In genomic region chr9:115777610-115778009, GRCh38 we compare ENCODE assay signal across 16 cellular contexts.
DNase-seq lines count a peak whose midpoint lies in the region; ATAC-seq and TF ChIP-seq lines count a peak whose summit lies in the region.
"Had no signal": no experiment of that assay in that cellular context is flagged by ENCODE, and none has a peak within 500 bp of the region (broad histone marks: within the 10 kb centered on the region; RNA-seq: fewer than 3 reads in every experiment).

No MANE protein-coding gene starts in this region.

- TF ChIP-seq CTCF in DND-41 (IDR thresholded peaks at IDR 0.05; ENCODE audit: borderline replicate concordance, extremely low read depth, low read length, poor library complexity, severe bottlenecking): no peak
- no peak for TF ChIP-seq CTCF in MM.1S (IDR thresholded peaks at IDR 0.05; ENCODE audit: low read length)
- TF ChIP-seq CTCF in choroid plexus epithelial cell (conservative IDR thresholded peaks at IDR 0.05; ENCODE audit: low read depth, low read length): no peak
- TF ChIP-seq CTCF in nephron (IDR thresholded peaks at IDR 0.05; ENCODE audit: unreplicated experiment in 3 of 3): no peak

- H3K9me2 ChIP-seq in MM.1S (replicated peaks; ENCODE audit: insufficient read depth, low read length): no peaks in the 10 kb centered on the region
- H3K9me2 ChIP-seq in Karpas-422 (replicated peaks; ENCODE audit: insufficient read depth, low read length): no peaks in the 10 kb centered on the region

- no peaks in the 10 kb centered on the region for H3K4me1 ChIP-seq in DND-41 (ENCODE audit: insufficient read depth, low read length)
- H3K4me1 ChIP-seq in MM.1S (ENCODE audit: low read length): no peaks in the 10 kb centered on the region; the same call in 1 of the 2 replicates
- no peaks in the 10 kb centered on the region for H3K4me1 ChIP-seq in Karpas-422 (ENCODE audit: low read length)
- H3K4me1 ChIP-seq: BLaER1, HAP-1 had no signal

- H3K79me2 ChIP-seq in DND-41 (ENCODE audit: insufficient read depth, low read length) (no peaks in the 10 kb centered on the region), MM.1S (ENCODE audit: low read length) (no peaks in the 10 kb centered on the region), Karpas-422 (ENCODE audit: low read length) (no peaks in the 10 kb centered on the region)

- H2AFZ ChIP-seq in DND-41 (ENCODE audit: low read depth, low read length) (no peak overlapping the region), MM.1S (ENCODE audit: low read length) (no peak overlapping the region), Karpas-422 (ENCODE audit: low read length) (no peak overlapping the region)

- H3F3A ChIP-seq in MM.1S (ENCODE audit: insufficient read depth, low read length): no peaks in the 10 kb centered on the region

- CTCF ChIA-PET in T-cell (lab: Charles Lee): no interaction called here

- peaks cover 6% of the 10 kb centered on the region for H3K9me3 Mint-ChIP-seq in nephron
- H3K9me3 Mint-ChIP-seq in T-cell: peaks cover 2 to 10% (median 4%) of the 10 kb centered on the region in 3 donors

- H3K4me3 ChIP-seq in DND-41 (ENCODE audit: low read depth in 1 of 2, low read length in 2 of 2) (no peak overlapping the region), MM.1S (ENCODE audit: low read length) (no peak overlapping the region), choroid plexus epithelial cell (ENCODE audit: low read depth, low read length) (no peak overlapping the region), Karpas-422 (ENCODE audit: low read length) (no peak overlapping the region)
- H3K4me3 ChIP-seq: BLaER1, HAP-1, K562 had no signal

- no peaks in the 10 kb centered on the region for H3K36me3 ChIP-seq in DND-41 (ENCODE audit: insufficient read depth, low read length)
- no peaks in the 10 kb centered on the region for H3K36me3 ChIP-seq in MM.1S (replicated peaks; ENCODE audit: insufficient read depth, low read length)
- H3K36me3 ChIP-seq in Karpas-422 (ENCODE audit: insufficient read depth, low read length): no peaks in the 10 kb centered on the region
- H3K36me3 ChIP-seq: BLaER1, HAP-1 had no signal

- H3K9ac ChIP-seq in DND-41 (ENCODE audit: low read depth, low read length) (no peak overlapping the region), MM.1S (ENCODE audit: low read length) (no peak overlapping the region), Karpas-422 (ENCODE audit: low read length) (no peak overlapping the region)
- H3K9ac ChIP-seq: BLaER1 had no signal

- no peaks in the 10 kb centered on the region for H3K36me3 Mint-ChIP-seq in nephron (ENCODE audit: low read depth)
- H3K36me3 Mint-ChIP-seq in T-cell: no peaks in the 10 kb centered on the region
- H3K36me3 Mint-ChIP-seq: CD14-positive monocyte; CD4-positive, alpha-beta memory T cell had no signal

- H3K4me1 Mint-ChIP-seq in nephron (peaks cover 7% of the 10 kb centered on the region), T-cell (no peaks in the 10 kb centered on the region)
- H3K4me1 Mint-ChIP-seq: CD14-positive monocyte; CD4-positive, alpha-beta memory T cell had no signal

- POLR2A ChIA-PET in T-cell (lab: Charles Lee): no interaction called here

- H3K27ac Mint-ChIP-seq in nephron: peak overlapping the region; percentile 70 to 95 (median 89)
- no peak overlapping the region for H3K27ac Mint-ChIP-seq in T-cell
- H3K27ac Mint-ChIP-seq: CD14-positive monocyte; CD4-positive, alpha-beta memory T cell had no signal

- DNase-seq in DND-41 (peak; percentile 2), MM.1S (peak; percentile 39), choroid plexus epithelial cell (ENCODE audit: low read depth) (peak; percentile 73), Karpas-422 (no peak), NCI-H1048 (lab: John Stamatoyannopoulos, UW) (no peak), T-cell (no peak)
- DNase-seq: CD4-positive, alpha-beta memory T cell; DMS153; DMS79; GF-D8 had no signal

- H3K27me3 ChIP-seq in DND-41 (ENCODE audit: insufficient read depth, low read length, poor library complexity) (no peaks in the 10 kb centered on the region), MM.1S (replicated peaks; ENCODE audit: insufficient read depth, low read length) (no peaks in the 10 kb centered on the region), Karpas-422 (ENCODE audit: low read length) (no peaks in the 10 kb centered on the region)
- H3K27me3 ChIP-seq: BLaER1 had no signal

- ATAC-seq in DND-41 (ENCODE audit: insufficient read depth, low read depth) (no peak), GM19324 (IDR thresholded peaks at IDR 0.05; ENCODE audit: low FRiP score, unreplicated experiment) (no peak), T-cell (replicated peaks in 1 of 4) (no peak)
- ATAC-seq: K562 had no signal

- H3K4me3 Mint-ChIP-seq in nephron (no peak overlapping the region), T-cell (no peak overlapping the region)
- H3K4me3 Mint-ChIP-seq: CD14-positive monocyte; CD4-positive, alpha-beta memory T cell had no signal

- H3K27me3 Mint-ChIP-seq in nephron (ENCODE audit: low read depth) (no peaks in the 10 kb centered on the region), T-cell (no peaks in the 10 kb centered on the region)

- H3K4me2 ChIP-seq in DND-41 (ENCODE audit: insufficient read depth, low read length) (no peak overlapping the region), MM.1S (ENCODE audit: low read depth, low read length) (no peak overlapping the region), Karpas-422 (ENCODE audit: low read depth, low read length, poor library complexity, severe bottlenecking) (no peak overlapping the region)
- H3K4me2 ChIP-seq: BLaER1 had no signal

- H4K20me1 ChIP-seq in DND-41 (ENCODE audit: insufficient read depth, low read length) (no peaks in the 10 kb centered on the region), MM.1S (ENCODE audit: insufficient read depth, low read length) (no peaks in the 10 kb centered on the region), Karpas-422 (ENCODE audit: insufficient read depth, low read depth, low read length) (no peaks in the 10 kb centered on the region)
- H4K20me1 ChIP-seq: BLaER1 had no signal

- H3K9me3 ChIP-seq in DND-41 (ENCODE audit: insufficient read depth, low read length, severe bottlenecking): no peaks in the 10 kb centered on the region
- H3K9me3 ChIP-seq in MM.1S (replicated peaks; ENCODE audit: insufficient read depth, low read length): no peaks in the 10 kb centered on the region
- no peaks in the 10 kb centered on the region for H3K9me3 ChIP-seq in Karpas-422 (ENCODE audit: low read length)
- H3K9me3 ChIP-seq: HAP-1 had no signal

- H3K27ac ChIP-seq in DND-41 (ENCODE audit: low read length) (no peak overlapping the region), MM.1S (ENCODE audit: low read length) (no peak overlapping the region), Karpas-422 (ENCODE audit: low read length) (no peak overlapping the region)
- H3K27ac ChIP-seq: BLaER1 had no signal

Comparison
In these comparisons a context has a peak if more than half of its experiments do, and no peak if none do; other contexts are left out.
1. DNase-seq: peak in DND-41 (single experiment), MM.1S (single experiment) and choroid plexus epithelial cell (single experiment); none in Karpas-422 (single experiment), NCI-H1048 (single experiment) and T-cell (0 of 34).
2. H3K27ac Mint-ChIP-seq: peak in nephron (3 of 3); none in T-cell (0 of 2).